ENCODE assay signal across 6 cellular contexts in genomic region chr22:50581950-50582561, GRCh38. TPM values are rescaled to one million over a fixed set of nuclear protein-coding genes. Genes with fewer than 3 reads are reported as not detected.
A peak's percentile ranks its signal among the peaks of the same experiment; 100 is the strongest.
DNase-seq lines count a peak whose midpoint lies in the region; FAIRE-seq and TF ChIP-seq lines count a peak whose summit lies in the region.

No MANE protein-coding gene starts in this region.

- H3K4me1 ChIP-seq in cardiac muscle cell (ENCODE audit: low read depth) (peaks cover 25% of the 10 kb centered on the region), transverse colon (peaks cover 15 to 31% (median 23%) of the 10 kb centered on the region in 4 donors)

- peak overlapping the region; percentile 93 for H3K4me3 Mint-ChIP-seq in activated CD4-positive, alpha-beta T cell treated with anti-CD3 and anti-CD28 coated beads, Interleukin-2, amount 10 ng/mL, durations not matched to agents 24 days and 14 days

- H3K9me3 Mint-ChIP-seq in activated CD4-positive, alpha-beta T cell treated with anti-CD3 and anti-CD28 coated beads, Interleukin-2, amount 10 ng/mL, durations not matched to agents 24 days and 14 days: no peaks in the 10 kb centered on the region

- peaks cover 17% of the 10 kb centered on the region for H3K4me1 Mint-ChIP-seq in activated CD4-positive, alpha-beta T cell treated with anti-CD3 and anti-CD28 coated beads, Interleukin-2, amount 10 ng/mL, durations not matched to agents 24 days and 14 days

- in situ Hi-C loops in transverse colon (cut with MboI; ENCODE audit: low pct_ligation_motif_present in 1 of 4, low pct_unique_long_range_greater_than_20kb in 1 of 4, low sequenced_read_pairs in 3 of 4): no loop called here

- TF ChIP-seq CTCF in cardiac muscle cell (IDR thresholded peaks at IDR 0.05; ENCODE audit: low read depth, low read length): no peak
- TF ChIP-seq CTCF in transverse colon (IDR thresholded peaks at IDR 0.05): no peak

- no peak for TF ChIP-seq EP300 in transverse colon (IDR thresholded peaks at IDR 0.05; ENCODE audit: low read depth)

- H3K9me3 ChIP-seq in cardiac muscle cell (ENCODE audit: low read depth) (no peaks in the 10 kb centered on the region), iPS-18c (ENCODE audit: control insufficient read depth, insufficient read depth, low read length) (no peaks in the 10 kb centered on the region), transverse colon (no peaks in the 10 kb centered on the region)

- no peaks in the 10 kb centered on the region for H3K36me3 ChIP-seq in cardiac muscle cell
- H3K36me3 ChIP-seq in transverse colon: no peaks in the 10 kb centered on the region

- H3K27ac ChIP-seq in cardiac muscle cell (peak overlapping the region; percentile 91), transverse colon (peak overlapping the region; percentile 99)

- TF ChIP-seq POLR2A in transverse colon (IDR thresholded peaks at IDR 0.05): no peak

- H3K36me3 Mint-ChIP-seq in activated CD4-positive, alpha-beta T cell treated with anti-CD3 and anti-CD28 coated beads, Interleukin-2, amount 10 ng/mL, durations not matched to agents 24 days and 14 days (ENCODE audit: low read depth): peaks cover 25% of the 10 kb centered on the region

- no peaks in the 10 kb centered on the region for H3K27me3 ChIP-seq in cardiac muscle cell
- H3K27me3 ChIP-seq in transverse colon: no peaks in the 10 kb centered on the region

- H3K27ac Mint-ChIP-seq in activated CD4-positive, alpha-beta T cell treated with anti-CD3 and anti-CD28 coated beads, Interleukin-2, amount 10 ng/mL, durations not matched to agents 24 days and 14 days: peak overlapping the region; percentile 93

- no peak for DNase-seq in cardiac muscle cell (ENCODE audit: low read depth in 1 of 2, low spot score in 1 of 2)
- DNase-seq in cardiac septum (ENCODE audit: low spot score): no peak
- no peak for DNase-seq in activated CD4-positive, alpha-beta T cell treated with anti-CD3 and anti-CD28 coated beads, Interleukin-2, amount 10 ng/mL, durations not matched to agents 24 days and 14 days
- DNase-seq in transverse colon: peak; percentile 41
- DNase-seq in RCC 7860 (ENCODE audit: low spot score): no peak

- FAIRE-seq in RCC 7860 (lab: Jason Lieb, UNC): no peak

- H3K4me3 ChIP-seq in cardiac muscle cell: peak overlapping the region; percentile 50
- H3K4me3 ChIP-seq in iPS-18c (ENCODE audit: insufficient read depth, low read depth, low read length): peak overlapping the region; percentile 74
- H3K4me3 ChIP-seq in transverse colon: peak overlapping the region; percentile 71 to 89 (median 76)

- H3K27me3 Mint-ChIP-seq in activated CD4-positive, alpha-beta T cell treated with anti-CD3 and anti-CD28 coated beads, Interleukin-2, amount 10 ng/mL, durations not matched to agents 24 days and 14 days: no peaks in the 10 kb centered on the region

- intact Hi-C loops in cardiac septum (cut with DNase I) (loop anchor here (2.0 to 5.0 kb wide), 2 partner anchors 19 to 55 kb away; partner anchors contain the start of genes SCO2 and SYCE3), transverse colon (cut with DNase I; ENCODE audit: low total_unique reads) (no loop called here)
- intact Hi-C loops in activated CD4-positive, alpha-beta T cell treated with anti-CD3 and anti-CD28 coated beads, Interleukin-2, amount 10 ng/mL, durations not matched to agents 24 days and 14 days (cut with micrococcal nuclease): loop anchor here (1.0 to 2.0 kb wide), 7 partner anchors 19 to 112 kb away; partner anchors contain the start of genes ARSA, LMF2 and TYMP

- WGBS in transverse colon (ENCODE audit: low coverage in 1 of 2), 2 donors: 6% methylated on average over 37 of the region's 45 CpGs; no CpG with 5 or more reads in 1 of the 2 donors

RNA-seq across cellular contexts. Expression of gene CHKB, which starts 0.6 kb away (rescaled TPM):
- 54.6 and 73.4 TPM in 2 replicates for total RNA-seq in cardiac muscle cell
- 100 and 134 TPM in 2 replicates for polyA plus RNA-seq in cardiac muscle cell
- 49.4 TPM for total RNA-seq in cardiac septum
- total RNA-seq in activated CD4-positive, alpha-beta T cell treated with anti-CD3 and anti-CD28 coated beads, Interleukin-2, amount 10 ng/mL, durations not matched to agents 24 days and 14 days: 83.2 and 84.7 TPM in 2 replicates
- 100 to 1,000 TPM in 1 of 4 donors, 10 to 100 TPM in 3; 74.8 to 232 (median 86.1) TPM for total RNA-seq in transverse colon

RNA-seq across cellular contexts. Expression of gene CPT1B, which starts 3.8 kb away (rescaled TPM):
- total RNA-seq in cardiac muscle cell: 25.7 and 39.1 TPM in 2 replicates
- 53.1 and 58.7 TPM in 2 replicates for polyA plus RNA-seq in cardiac muscle cell
- 253 TPM for total RNA-seq in cardiac septum
- 63.1 and 71.5 TPM in 2 replicates for total RNA-seq in activated CD4-positive, alpha-beta T cell treated with anti-CD3 and anti-CD28 coated beads, Interleukin-2, amount 10 ng/mL, durations not matched to agents 24 days and 14 days
- total RNA-seq in transverse colon: 100 to 1,000 TPM in 1 of 4 donors, 10 to 100 TPM in 3; 34.2 to 111 (median 37.6) TPM

RNA-seq across cellular contexts. Expression of gene MAPK8IP2, which starts 18.5 kb away (rescaled TPM):
- 1.7 and 2.4 TPM in 2 replicates for total RNA-seq in cardiac muscle cell
- polyA plus RNA-seq in cardiac muscle cell: 0.35 and 0.42 TPM in 2 replicates
- 0.48 TPM for total RNA-seq in cardiac septum
- 0.19 TPM in 2 replicates for total RNA-seq in activated CD4-positive, alpha-beta T cell treated with anti-CD3 and anti-CD28 coated beads, Interleukin-2, amount 10 ng/mL, durations not matched to agents 24 days and 14 days
- total RNA-seq in transverse colon: 1 to 10 TPM; 1.1 to 3.4 (median 1.8) TPM

RNA-seq across cellular contexts. Expression of gene SYCE3, which starts 19.3 kb away (rescaled TPM):
- total RNA-seq in cardiac muscle cell (not detected in 2 replicates), cardiac septum (not detected), transverse colon (not detected)
- polyA plus RNA-seq in cardiac muscle cell: 3.8 TPM in 1 of 2 replicates, not detected in the other
- total RNA-seq in activated CD4-positive, alpha-beta T cell treated with anti-CD3 and anti-CD28 coated beads, Interleukin-2, amount 10 ng/mL, durations not matched to agents 24 days and 14 days: 0.69 TPM in 1 of 2 replicates, not detected in the other

RNA-seq across cellular contexts. Expression of gene KLHDC7B, which starts 36.4 kb away (rescaled TPM):
- 0.07 and 0.18 TPM in 2 replicates for total RNA-seq in cardiac muscle cell
- polyA plus RNA-seq in cardiac muscle cell: 0.45 TPM in 1 of 2 replicates, not detected in the other
- 0.08 TPM for total RNA-seq in cardiac septum
- 5.3 and 6.8 TPM in 2 replicates for total RNA-seq in activated CD4-positive, alpha-beta T cell treated with anti-CD3 and anti-CD28 coated beads, Interleukin-2, amount 10 ng/mL, durations not matched to agents 24 days and 14 days
- 1 to 10 TPM in 1 of 4 donors, under 1 TPM in 2, not detected in 1; 0.14 to 1.5 (median 0.32) TPM for total RNA-seq in transverse colon
